15 cellular contexts compared by ENCODE assay signal in the genomic region with DNA sequence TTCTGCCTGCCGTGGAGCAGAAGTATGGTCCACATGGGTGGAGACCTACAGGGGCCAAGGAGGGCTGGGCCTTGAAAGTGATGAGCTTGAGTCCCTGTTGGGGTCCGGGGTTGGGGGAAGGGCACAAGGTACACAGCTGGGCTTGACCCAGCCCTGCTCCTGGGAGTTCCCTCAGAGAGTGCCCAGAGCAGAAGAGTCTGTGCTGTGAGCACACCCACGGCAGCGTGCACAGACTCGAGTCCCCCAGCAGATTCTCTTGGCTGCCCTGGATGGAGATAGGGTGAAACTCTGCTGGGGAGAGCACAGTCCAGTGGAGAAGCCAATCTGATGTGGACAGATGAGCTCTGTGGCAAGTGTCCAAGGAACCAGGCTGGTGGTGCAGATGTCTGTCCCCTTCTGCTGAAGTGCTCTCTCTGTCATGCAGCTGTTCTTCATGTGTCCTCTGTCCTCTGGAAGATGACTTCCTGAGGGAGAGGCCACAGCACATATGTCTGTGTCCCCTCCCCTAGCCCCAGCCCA. TPM values are rescaled to one million over a fixed set of nuclear protein-coding genes. Genes with fewer than 3 reads are reported as not detected.
DNase-seq lines count a peak whose midpoint lies in the region; ATAC-seq and TF ChIP-seq lines count a peak whose summit lies in the region.
"Had no signal": no experiment of that assay in that cellular context is flagged by ENCODE, and none has a peak within 500 bp of the region (broad histone marks: within the 10 kb centered on the region; RNA-seq: fewer than 3 reads in every experiment).

No MANE protein-coding gene starts in this region.

- peak overlapping the region; percentile 90 for H3K27ac Mint-ChIP-seq in CD8-positive, alpha-beta T cell
- H3K27ac Mint-ChIP-seq: HFFc6 had no signal

- ATAC-seq in CD8-positive, alpha-beta T cell, result no peak
- ATAC-seq in GM21528 (IDR thresholded peaks at IDR 0.05; ENCODE audit: low FRiP score, unreplicated experiment) (no peak), HG02759 (IDR thresholded peaks at IDR 0.05; ENCODE audit: unreplicated experiment) (no peak)
- ATAC-seq: activated naive CD4-positive, alpha-beta T cell treated with anti-CD3 and anti-CD28 coated beads, Interleukin-2, amount 50 U/mL, for 72 hours had no signal

- peaks cover 59 to 94% (median 71%) of the 10 kb centered on the region in 10 experiments for H3K4me1 ChIP-seq in BLaER1 treated with 17β-estradiol and CSF1 and Interleukin-3, amounts not matched to agents 10 nM and 100 nM
- H3K4me1 ChIP-seq in CD8-positive, alpha-beta T cell (ENCODE audit: insufficient read depth, low read length), result peaks cover 95% of the 10 kb centered on the region
- peaks cover 85% of the 10 kb centered on the region for H3K4me1 ChIP-seq in effector memory CD4-positive, alpha-beta T cell (ENCODE audit: control insufficient read depth, insufficient read depth, low read length, poor library complexity, severe bottlenecking)
- H3K4me1 ChIP-seq in esophagus squamous epithelium, result peaks cover 4 to 72% (median 27%) of the 10 kb centered on the region in 3 donors

- DNase-seq in CD8-positive, alpha-beta T cell, result no peak
- peak; percentile 31 for DNase-seq in SHP77 treated with DMSO at 0.1 percent for 48 hours (lab: John Stamatoyannopoulos, UW)
- no peak for DNase-seq in effector memory CD4-positive, alpha-beta T cell
- DNase-seq in esophagus squamous epithelium (lab: John Stamatoyannopoulos, UW), result no peak
- DNase-seq: activated CD4-positive, CD25-positive, alpha-beta regulatory T cell treated with anti-CD3 and anti-CD28 coated beads, Interleukin-2, amount 50 U/mL, for 72 hours; GF-D8; HFFc6; NCI-H1417 treated with DMSO at 0.1 percent for 48 hours; NCI-H82 had no signal

- intact Hi-C loops in CD8-positive, alpha-beta T cell (cut with DNase I, micrococcal nuclease), result no loop called here
- intact Hi-C loops in esophagus squamous epithelium (cut with DNase I), result no loop called here

- peaks cover 0 to 17% (median 0%) of the 10 kb centered on the region in 11 experiments; a peak in 4 of 22 replicates for H3K36me3 ChIP-seq in BLaER1 treated with 17β-estradiol and CSF1 and Interleukin-3, amounts not matched to agents 10 nM and 100 nM
- no peaks in the 10 kb centered on the region for H3K36me3 ChIP-seq in CD8-positive, alpha-beta T cell (ENCODE audit: insufficient read depth, low read length)
- H3K36me3 ChIP-seq in effector memory CD4-positive, alpha-beta T cell (ENCODE audit: control insufficient read depth, insufficient read depth, low read length), result no peaks in the 10 kb centered on the region
- H3K36me3 ChIP-seq in esophagus squamous epithelium, result no peaks in the 10 kb centered on the region
- H3K36me3 ChIP-seq: suprapubic skin had no signal

- no peaks in the 10 kb centered on the region for H3K27me3 Mint-ChIP-seq in CD8-positive, alpha-beta T cell (ENCODE audit: low read depth)

- peaks cover 30 to 75% (median 55%) of the 10 kb centered on the region in 11 experiments; a peak in 20 of 22 replicates for H4K20me1 ChIP-seq in BLaER1 treated with 17β-estradiol and CSF1 and Interleukin-3, amounts not matched to agents 10 nM and 100 nM

- H3K27me3 ChIP-seq in BLaER1 treated with 17β-estradiol and CSF1 and Interleukin-3, amounts not matched to agents 10 nM and 100 nM, result no peaks in the 10 kb centered on the region
- H3K27me3 ChIP-seq in CD8-positive, alpha-beta T cell (ENCODE audit: insufficient read depth, low read length), result no peaks in the 10 kb centered on the region
- H3K27me3 ChIP-seq in effector memory CD4-positive, alpha-beta T cell (replicated peaks; ENCODE audit: control insufficient read depth, insufficient read depth, low read length, poor library complexity, severe bottlenecking), result no peaks in the 10 kb centered on the region
- peaks cover 0 to 7% (median 0%) of the 10 kb centered on the region in 4 donors for H3K27me3 ChIP-seq in esophagus squamous epithelium
- H3K27me3 ChIP-seq: hepatocyte, suprapubic skin had no signal

- peaks cover 91% of the 10 kb centered on the region for H3K4me1 Mint-ChIP-seq in CD8-positive, alpha-beta T cell (ENCODE audit: low read depth)

- no peak overlapping the region for H3K4me3 ChIP-seq in BLaER1 treated with 17β-estradiol and CSF1 and Interleukin-3, amounts not matched to agents 10 nM and 100 nM
- H3K4me3 ChIP-seq in CD8-positive, alpha-beta T cell (ENCODE audit: low read depth, low read length), result no peak overlapping the region
- H3K4me3 ChIP-seq in effector memory CD4-positive, alpha-beta T cell (ENCODE audit: insufficient read depth, low read depth, low read length, poor library complexity, severe bottlenecking), result no peak overlapping the region
- no peak overlapping the region for H3K4me3 ChIP-seq in esophagus squamous epithelium
- H3K4me3 ChIP-seq: hepatocyte, suprapubic skin had no signal

- TF ChIP-seq CTCF in CD8-positive, alpha-beta T cell (IDR thresholded peaks at IDR 0.05), result no peak
- no peak for TF ChIP-seq CTCF in esophagus squamous epithelium (IDR thresholded peaks at IDR 0.05)

- CTCF ChIA-PET in CD8-positive, alpha-beta T cell (lab: Charles Lee), result interaction anchor here (0.8 to 4.0 kb wide), 4 partner anchors 16 to 31 kb away, joined by 3 to 15 read pairs (median 5); no protein-coding TSS in a partner anchor

- WGBS in esophagus squamous epithelium, 2 donors, result 50 to 67% methylated on average over 1 to 4 of the region's 5 CpGs

- H3K9ac ChIP-seq in BLaER1 treated with 17β-estradiol and CSF1 and Interleukin-3, amounts not matched to agents 10 nM and 100 nM, result no peak overlapping the region

- peaks cover 25% of the 10 kb centered on the region for H3K36me3 Mint-ChIP-seq in CD8-positive, alpha-beta T cell
- H3K36me3 Mint-ChIP-seq: activated naive CD4-positive, alpha-beta T cell treated with anti-CD3 and anti-CD28 coated beads, Interleukin-2, amount 50 U/mL, for 72 hours had no signal

- peaks cover 0 to 9% (median 0%) of the 10 kb centered on the region in 11 experiments; a peak in 4 of 22 replicates for H3K9me3 ChIP-seq in BLaER1 treated with 17β-estradiol and CSF1 and Interleukin-3, amounts not matched to agents 10 nM and 100 nM (replicated peaks in 1 of 11)
- no peaks in the 10 kb centered on the region for H3K9me3 ChIP-seq in CD8-positive, alpha-beta T cell (ENCODE audit: low read length)
- no peaks in the 10 kb centered on the region for H3K9me3 ChIP-seq in effector memory CD4-positive, alpha-beta T cell (ENCODE audit: control insufficient read depth, low read length)
- H3K9me3 ChIP-seq in esophagus squamous epithelium, result no peaks in the 10 kb centered on the region
- H3K9me3 ChIP-seq: suprapubic skin had no signal

- peak overlapping the region; percentile 64 for H3K4me3 Mint-ChIP-seq in CD8-positive, alpha-beta T cell
- H3K4me3 Mint-ChIP-seq: HFFc6 had no signal

- H3K4me2 ChIP-seq in BLaER1 treated with 17β-estradiol and CSF1 and Interleukin-3, amounts not matched to agents 10 nM and 100 nM, result peak overlapping the region; percentile 25 to 78 (median 51); a peak in 21 of 22 replicates
- H3K4me2 ChIP-seq: hepatocyte had no signal

- no peak for TF ChIP-seq POLR2A in esophagus squamous epithelium (IDR thresholded peaks at IDR 0.05)

- POLR2A ChIA-PET in CD8-positive, alpha-beta T cell (lab: Charles Lee), result interaction anchor here (1.0 to 1.5 kb wide), 3 partner anchors 8 to 26 kb away, joined by 3 to 6 read pairs (median 4); no protein-coding TSS in a partner anchor

- H3K9me3 Mint-ChIP-seq in CD8-positive, alpha-beta T cell, result no peaks in the 10 kb centered on the region
- H3K9me3 Mint-ChIP-seq: activated naive CD4-positive, alpha-beta T cell treated with anti-CD3 and anti-CD28 coated beads, Interleukin-2, amount 50 U/mL, for 72 hours; HFFc6 had no signal

- no peak overlapping the region for H3K27ac ChIP-seq in BLaER1 treated with 17β-estradiol and CSF1 and Interleukin-3, amounts not matched to agents 10 nM and 100 nM
- peak overlapping the region; percentile 2 for H3K27ac ChIP-seq in CD8-positive, alpha-beta T cell (ENCODE audit: low read depth, low read length)
- H3K27ac ChIP-seq in effector memory CD4-positive, alpha-beta T cell (ENCODE audit: insufficient read depth, low read length, poor library complexity, severe bottlenecking), result peak overlapping the region; percentile 12
- no peak overlapping the region for H3K27ac ChIP-seq in esophagus squamous epithelium
- H3K27ac ChIP-seq: hepatocyte, suprapubic skin had no signal

RNA-seq across cellular contexts. Expression of a gene that starts 27.5 kb away (rescaled TPM):
- total RNA-seq in CD8-positive, alpha-beta T cell, result 10 to 100 TPM; 60.3 to 67.5 TPM
- total RNA-seq in esophagus squamous epithelium, result 10 to 100 TPM in 2 of 4 donors, 1 to 10 TPM in 2; 7.4 to 17.9 (median 9.4) TPM

Comparison
In these comparisons a context has a peak if more than half of its experiments do, and no peak if none do; other contexts are left out.
1. H3K27ac ChIP-seq: peak in CD8-positive, alpha-beta T cell (single experiment) and effector memory CD4-positive, alpha-beta T cell (single experiment); none in BLaER1 treated with 17β-estradiol and CSF1 and Interleukin-3, amounts not matched to agents 10 nM and 100 nM (0 of 11) and esophagus squamous epithelium (0 of 4).